Comparison of ENCODE assay signal across 18 cellular contexts in the genomic region with DNA sequence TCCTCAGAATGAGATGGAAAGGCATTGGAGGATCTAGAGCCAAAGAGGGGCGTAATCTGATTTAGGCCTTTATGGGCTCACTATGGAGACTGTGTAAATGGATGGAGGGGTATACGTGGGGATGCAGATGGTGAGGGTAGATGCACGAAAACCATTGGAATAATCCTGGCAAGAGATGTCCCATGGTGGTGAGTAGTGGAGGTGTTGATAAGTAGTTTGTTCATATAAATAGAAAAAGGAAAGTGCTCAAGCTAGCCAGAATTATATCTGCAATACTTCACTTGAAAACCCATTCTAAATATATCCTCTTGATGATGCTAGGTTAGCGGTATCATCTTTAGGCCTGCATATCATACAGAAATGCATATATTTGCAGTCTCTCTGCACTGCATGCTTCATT.
"Had no signal": no experiment of that assay in that cellular context is flagged by ENCODE, and none has a peak within 500 bp of the region (broad histone marks: within the 10 kb centered on the region; RNA-seq: fewer than 3 reads in every experiment).

No MANE protein-coding gene starts in this region.

- H3K36me3 Mint-ChIP-seq: naive thymus-derived CD4-positive, alpha-beta T cell had no signal

- FAIRE-seq: endometrium, islet of Langerhans had no signal

- ATAC-seq: esophagus mucosa; gastrocnemius medialis; left lung; naive thymus-derived CD4-positive, alpha-beta T cell; psoas muscle had no signal

- H3K36me3 ChIP-seq: gastrocnemius medialis, left lung, neutrophil, sigmoid colon had no signal

- H3K4me1 ChIP-seq: gastrocnemius medialis, left lung, psoas muscle, sigmoid colon had no signal

- H3K27ac Mint-ChIP-seq: nephron progenitor cell had no signal

- DNase-seq: effector memory CD4-positive, alpha-beta T cell; gastrocnemius medialis; left lung; mesenchymal stem cell; naive thymus-derived CD4-positive, alpha-beta T cell; nephron progenitor cell; psoas muscle; retina; sigmoid colon; stimulated activated naive CD4-positive, alpha-beta T cell treated with Interleukin-2 at 50 U/mL for 16 hours; trophoblast cell had no signal

- H3K4me1 Mint-ChIP-seq: naive thymus-derived CD4-positive, alpha-beta T cell had no signal

- H3K4me3 Mint-ChIP-seq: naive thymus-derived CD4-positive, alpha-beta T cell; nephron progenitor cell had no signal

- H3K27me3 Mint-ChIP-seq: naive thymus-derived CD4-positive, alpha-beta T cell had no signal

- H3K27ac ChIP-seq: gastrocnemius medialis, hepatocyte, left lung, neutrophil, psoas muscle, sigmoid colon, skin epidermis had no signal

- H3K27me3 ChIP-seq: gastrocnemius medialis, hepatocyte, left lung, neutrophil, sigmoid colon had no signal

- H3K9me3 ChIP-seq: gastrocnemius medialis, left lung, neutrophil, psoas muscle, sigmoid colon had no signal

- H3K4me3 ChIP-seq: gastrocnemius medialis, hepatocyte, left lung, lung, psoas muscle, sigmoid colon, skin epidermis had no signal
